Comparison of ENCODE assay signal across 8 cellular contexts in genomic region chr17:37488009-37488604, GRCh38. TPM values are rescaled to one million over a fixed set of nuclear protein-coding genes. Genes with fewer than 3 reads are reported as not detected.
DNase-seq lines count a peak whose midpoint lies in the region; ATAC-seq and TF ChIP-seq lines count a peak whose summit lies in the region.

No MANE protein-coding gene starts in this region.

- H3K36me3 ChIP-seq in GM23248 (ENCODE audit: low read depth): no peaks in the 10 kb centered on the region

- peak overlapping the region; percentile 87; the same call in 1 of the 2 replicates for H3K4me3 ChIP-seq in AG04450 (ENCODE audit: low read depth, low read length)
- H3K4me3 ChIP-seq in GM23248: peak overlapping the region; percentile 79

- in situ Hi-C loops in GM23248 (cut with MboI): no loop called here

- CTCF ChIA-PET in AG04450 (lab: Charles Lee): interaction anchor here (1.1 to 1.5 kb wide), 2 partner anchors 10 to 115 kb away, joined by 4 to 5 read pairs; no protein-coding TSS in a partner anchor

- ATAC-seq in left ventricle myocardium superior (peak; percentile 33), GM21737 (IDR thresholded peaks at IDR 0.05; ENCODE audit: unreplicated experiment) (no peak)

- no peaks in the 10 kb centered on the region for H3K9me2 ChIP-seq in GM23248 (ENCODE audit: insufficient read depth)

- peaks cover 40% of the 10 kb centered on the region for H3K4me1 ChIP-seq in GM23248 (ENCODE audit: insufficient read depth)

- H3K27me3 ChIP-seq in AG04450 (ENCODE audit: control insufficient read depth, insufficient read depth, low read length): no peaks in the 10 kb centered on the region
- H3K27me3 ChIP-seq in GM23248 (replicated peaks; ENCODE audit: insufficient read depth): no peaks in the 10 kb centered on the region

- peak overlapping the region; percentile 78; the same call in 1 of the 2 replicates for H2AFZ ChIP-seq in GM23248

- H3K9me3 ChIP-seq in AG04450 (ENCODE audit: control insufficient read depth, insufficient read depth, low read length) (no peaks in the 10 kb centered on the region), GM23248 (ENCODE audit: low read depth) (no peaks in the 10 kb centered on the region)

- no peaks in the 10 kb centered on the region for H4K20me1 ChIP-seq in GM23248 (ENCODE audit: insufficient read depth)

- H3F3A ChIP-seq in GM23248 (ENCODE audit: insufficient read depth): peaks cover 61% of the 10 kb centered on the region

- peaks cover 31% of the 10 kb centered on the region for H3K79me2 ChIP-seq in GM23248 (ENCODE audit: insufficient read depth)

- peak; percentile 93 for DNase-seq in AG04450 (ENCODE audit: low read depth, low spot score)
- DNase-seq in GM23248: peak; percentile 96
- DNase-seq in NCI-H748 (lab: John Stamatoyannopoulos, UW; ENCODE audit: unreplicated experiment): peak; percentile 69
- peak; percentile 93 for DNase-seq in amniotic stem cell (lab: John Stamatoyannopoulos, UW)
- DNase-seq in left ventricle myocardium superior: no peak
- DNase-seq in renal cortical epithelial cell (ENCODE audit: low read depth): peak; percentile 99
- no peak for DNase-seq in stimulated activated naive CD4-positive, alpha-beta T cell treated with Interleukin-2 at 50 U/mL for 16 hours (lab: John Stamatoyannopoulos, UW)

- POLR2A ChIA-PET in AG04450 (lab: Yijun Ruan, JAX): interaction anchor here (0.6 to 1.3 kb wide), 6 partner anchors 9 to 121 kb away, joined by 3 to 5 read pairs (median 4); partner anchors contain the start of genes ACACA, SYNRG and TADA2A

- 28 to 31% methylated on average over 7 of the region's 7 CpGs for WGBS in GM23248 (ENCODE audit: low coverage in 1 of 2, low lambda C conversion rate in 2 of 2, missing lambda C conversion rate in 2 of 2), 2 experiments

- peak overlapping the region; percentile 93 for H3K9ac ChIP-seq in GM23248

- intact Hi-C loops in left ventricle myocardium superior (cut with micrococcal nuclease): no loop called here

- H3K27ac ChIP-seq in AG04450 (ENCODE audit: low read depth, low read length) (peak overlapping the region; percentile 99), GM23248 (peak overlapping the region; percentile 99)

- H3K4me2 ChIP-seq in GM23248 (ENCODE audit: unreplicated experiment): peak overlapping the region; percentile 99

- no peak for TF ChIP-seq CTCF in AG04450 (IDR thresholded peaks at IDR 0.05; ENCODE audit: low read depth, low read length)

RNA-seq across cellular contexts. Expression of gene DUSP14, which starts 1.6 kb away (rescaled TPM):
- polyA plus RNA-seq in AG04450 (2011; rRNA removed) (76.7 and 96.7 TPM in 2 replicates), GM23248 (2016; fragmentation: Nextera tagmentation; extraction: Ambion mirVana) (153 and 157 TPM in 2 replicates)
- polyA minus RNA-seq in AG04450 (2011; rRNA and poly(A)+ RNA removed): 55.3 and 76.7 TPM in 2 replicates
- 154 and 161 TPM in 2 replicates for total RNA-seq in GM23248 (2014; rRNA removed; shearing (Covaris generic))
- total RNA-seq in left ventricle myocardium superior (15.8 TPM), renal cortical epithelial cell (36.5 and 103 TPM in 2 replicates)

Comparison
In these comparisons a context has a peak if more than half of its experiments do, and no peak if none do; other contexts are left out.
1. DNase-seq: peak in AG04450 (single experiment), GM23248 (single experiment), NCI-H748 (single experiment), amniotic stem cell (single experiment) and renal cortical epithelial cell (single experiment); none in left ventricle myocardium superior (single experiment) and stimulated activated naive CD4-positive, alpha-beta T cell treated with Interleukin-2 at 50 U/mL for 16 hours (single experiment).